In genomic region chr17:17985555-17985954, GRCh38 we compare ENCODE assay signal across 13 cellular contexts. TPM values are rescaled to one million over a fixed set of nuclear protein-coding genes. Genes with fewer than 3 reads are reported as not detected.
DNase-seq lines count a peak whose midpoint lies in the region; ATAC-seq, FAIRE-seq and TF ChIP-seq lines count a peak whose summit lies in the region.
"Had no signal": no experiment of that assay in that cellular context is flagged by ENCODE, and none has a peak within 500 bp of the region (broad histone marks: within the 10 kb centered on the region; RNA-seq: fewer than 3 reads in every experiment).

No MANE protein-coding gene starts in this region.

- FAIRE-seq in A549 (lab: Jason Lieb, UNC) (peak; percentile 23), GM12892 (lab: Jason Lieb, UNC) (no peak)

- H3K4me2 ChIP-seq in A549, result no peak overlapping the region
- no peak overlapping the region for H3K4me2 ChIP-seq in OCI-LY1 (ENCODE audit: low read length)
- H3K4me2 ChIP-seq: BLaER1 treated with 17β-estradiol and CSF1 and Interleukin-3, amounts not matched to agents 10 nM and 100 nM had no signal

- intact Hi-C loops in mucosa of descending colon (cut with DNase I, micrococcal nuclease), result loop anchor here in 1 of 2 donors (10.0 kb wide), 1 partner anchor 49 kb away; the partner anchor contains the start of genes ATPAF2 and GID4

- POLR2A ChIA-PET in A549 (lab: Yijun Ruan, JAX), result no interaction called here

- no peaks in the 10 kb centered on the region for H4K20me1 ChIP-seq in OCI-LY1 (ENCODE audit: insufficient read depth, low read length)
- H4K20me1 ChIP-seq: BLaER1 treated with 17β-estradiol and CSF1 and Interleukin-3, amounts not matched to agents 10 nM and 100 nM had no signal

- 53% methylated on average over 3 of the region's 3 CpGs for WGBS in A549 (ENCODE audit: missing lambda C conversion rate)

- CTCF ChIA-PET in A549 (lab: Yijun Ruan, JAX), result interaction anchor here (0.6 to 6.7 kb wide), 19 partner anchors 9 to 174 kb away, joined by 3 to 34 read pairs (median 4); no protein-coding TSS in a partner anchor

- no peaks in the 10 kb centered on the region for H3K79me2 ChIP-seq in OCI-LY1 (ENCODE audit: insufficient read depth, low read length)
- H3K79me2 ChIP-seq: parathyroid adenoma had no signal

- no peaks in the 10 kb centered on the region for H3K9me2 ChIP-seq in OCI-LY1 (ENCODE audit: low read depth, low read length)

- peak overlapping the region in 1 of 2 experiments; percentile 33; a peak in 3 of 6 replicates for H3K27ac ChIP-seq in A549
- H3K27ac ChIP-seq in OCI-LY1 (ENCODE audit: low read depth, low read length, poor library complexity, severe bottlenecking), result no peak overlapping the region
- H3K27ac ChIP-seq: BLaER1 treated with 17β-estradiol and CSF1 and Interleukin-3, amounts not matched to agents 10 nM and 100 nM; body of pancreas; parathyroid adenoma; transverse colon had no signal

- DNase-seq in A549 (ENCODE audit: low read depth in 1 of 2, low spot score in 1 of 2) (peak in 1 of 2 experiments; percentile 29), GM12865 (ENCODE audit: low read depth) (peak; percentile 44), epithelial cell of proximal tubule (ENCODE audit: low read depth) (no peak), mucosa of descending colon (no peak), NOMO-1 (lab: John Stamatoyannopoulos, UW; ENCODE audit: unreplicated experiment in 2 of 2) (no peak), GM12892 (ENCODE audit: insufficient read length) (no peak)
- DNase-seq: body of pancreas, left colon, transverse colon had no signal

- H3K9me3 ChIP-seq in A549 (no peaks in the 10 kb centered on the region), OCI-LY1 (ENCODE audit: low read length) (no peaks in the 10 kb centered on the region), mucosa of descending colon (no peaks in the 10 kb centered on the region)
- H3K9me3 ChIP-seq: BLaER1 treated with 17β-estradiol and CSF1 and Interleukin-3, amounts not matched to agents 10 nM and 100 nM; body of pancreas; transverse colon had no signal

- peak; percentile 28 to 65; a peak in 3 of 5 replicates for TF ChIP-seq RAD21 in A549 (conservative IDR thresholded peaks at IDR 0.05 in 1 of 2, IDR thresholded peaks at IDR 0.05 in 1 of 2)

- H3K4me3 ChIP-seq in A549 (no peak overlapping the region), GM12865 (ENCODE audit: low read depth, low read length) (no peak overlapping the region), OCI-LY1 (ENCODE audit: low read depth, low read length, poor library complexity, severe bottlenecking) (no peak overlapping the region), epithelial cell of proximal tubule (ENCODE audit: low read depth, low read length) (no peak overlapping the region), mucosa of descending colon (no peak overlapping the region)
- H3K4me3 ChIP-seq: BLaER1 treated with 17β-estradiol and CSF1 and Interleukin-3, amounts not matched to agents 10 nM and 100 nM; body of pancreas; transverse colon had no signal

- H3K4me1 ChIP-seq in A549 (peaks cover 15% of the 10 kb centered on the region), OCI-LY1 (ENCODE audit: insufficient read depth, low read length, severe bottlenecking) (no peaks in the 10 kb centered on the region), mucosa of descending colon (ENCODE audit: low read depth) (no peaks in the 10 kb centered on the region)
- H3K4me1 ChIP-seq: BLaER1 treated with 17β-estradiol and CSF1 and Interleukin-3, amounts not matched to agents 10 nM and 100 nM; body of pancreas; transverse colon had no signal

- H3K36me3 ChIP-seq in OCI-LY1 (ENCODE audit: insufficient read depth, low read length), result no peaks in the 10 kb centered on the region
- no peaks in the 10 kb centered on the region for H3K36me3 ChIP-seq in mucosa of descending colon (ENCODE audit: low read depth)
- H3K36me3 ChIP-seq: BLaER1 treated with 17β-estradiol and CSF1 and Interleukin-3, amounts not matched to agents 10 nM and 100 nM; transverse colon had no signal

- H2AFZ ChIP-seq in OCI-LY1 (ENCODE audit: low read length), result no peak overlapping the region
- H2AFZ ChIP-seq: parathyroid adenoma had no signal

- TF ChIP-seq EP300 in A549 (IDR thresholded peaks at IDR 0.05), result no peak

- H3K27me3 ChIP-seq in OCI-LY1 (ENCODE audit: insufficient read depth, low read length), result peaks cover 5% of the 10 kb centered on the region; the same call in 1 of the 2 replicates
- H3K27me3 ChIP-seq: BLaER1 treated with 17β-estradiol and CSF1 and Interleukin-3, amounts not matched to agents 10 nM and 100 nM; body of pancreas; transverse colon had no signal

- TF ChIP-seq POLR2A in A549 (IDR thresholded peaks at IDR 0.05; ENCODE audit: low read length), result no peak
- no peak for TF ChIP-seq POLR2A in GM12892 (IDR thresholded peaks at IDR 0.05; ENCODE audit: low read depth, low read length)

- TF ChIP-seq CTCF in A549 (IDR thresholded peaks at IDR 0.05) (peak; percentile 28; the same call in 2 of the 3 replicates), GM12865 (IDR thresholded peaks at IDR 0.05; ENCODE audit: insufficient read depth, low read depth, low read length, missing control alignments) (peak; percentile 46), OCI-LY1 (IDR thresholded peaks at IDR 0.05; ENCODE audit: low read length) (peak; percentile 47), epithelial cell of proximal tubule (conservative IDR thresholded peaks at IDR 0.05; ENCODE audit: low read depth, low read length) (peak; percentile 65), mucosa of descending colon (IDR thresholded peaks at IDR 0.05) (no peak)

- peak in 1 of 2 experiments; percentile 48; a peak in 2 of 6 replicates for ATAC-seq in A549
- ATAC-seq in mucosa of descending colon, result no peak
- ATAC-seq in HG03571 (IDR thresholded peaks at IDR 0.05; ENCODE audit: unreplicated experiment), result no peak
- ATAC-seq: body of pancreas, left colon had no signal

- H3F3A ChIP-seq in OCI-LY1 (ENCODE audit: insufficient read depth, low read length), result no peaks in the 10 kb centered on the region

- H3K9ac ChIP-seq in OCI-LY1 (ENCODE audit: low read length), result no peak overlapping the region
- H3K9ac ChIP-seq: parathyroid adenoma had no signal

TF ChIP-seq in A549, 52 proteins besides CTCF, POLR2A, EP300 and RAD21:
- TF ChIP-seq SMC3 (IDR thresholded peaks at IDR 0.05) (peak; percentile 17; the same call in 1 of the 3 replicates), RNF2 (IDR thresholded peaks at IDR 0.05; ENCODE audit: borderline replicate concordance, low read depth) (no peak), CEBPB (IDR thresholded peaks at IDR 0.05) (no peak), ZSCAN20 (CRISPR knock-in tag; IDR thresholded peaks at IDR 0.05) (no peak), HEYL (CRISPR knock-in tag; IDR thresholded peaks at IDR 0.05) (no peak)

RNA-seq across cellular contexts. Expression of gene DRC3, which starts 12.9 kb away (rescaled TPM):
- 2.9 and 3.1 TPM in 2 replicates for polyA plus RNA-seq in A549 (2011; rRNA removed)
- 1.9 and 2.1 TPM in 2 replicates for polyA plus RNA-seq in A549 (2012; cell fraction: cytosol; rRNA removed)
- polyA plus RNA-seq in A549 (2012; cell fraction: nucleus; rRNA removed), result 6.5 and 8.3 TPM in 2 replicates
- polyA plus RNA-seq in A549 (2017; fragmentation: RNase III; extraction: RNeasy Plus Mini Kit Qiagen cat#74134 plus additional on column Dnase treatment), result 1.9 to 2.9 TPM (median 2.2 TPM) in 3 replicates
- 3.1 and 5.5 TPM in 2 replicates for polyA minus RNA-seq in A549 (2011; rRNA and poly(A)+ RNA removed)
- total RNA-seq in epithelial cell of proximal tubule, result 0.06 and 0.72 TPM in 2 replicates
- 1 to 10 TPM; 1.0 to 3.3 (median 1.4) TPM for total RNA-seq in mucosa of descending colon
- 1.0 TPM for polyA plus RNA-seq in GM12892 (2012; ENCODE audit: missing spikeins)

RNA-seq across cellular contexts. Expression of gene TOM1L2, which starts 13.4 kb away (rescaled TPM):
- polyA plus RNA-seq in A549 (2011; rRNA removed), result 19.0 and 19.2 TPM in 2 replicates
- polyA plus RNA-seq in A549 (2012; cell fraction: cytosol; rRNA removed), result 13.2 and 15.9 TPM in 2 replicates
- 48.7 and 49.5 TPM in 2 replicates for polyA plus RNA-seq in A549 (2012; cell fraction: nucleus; rRNA removed)
- polyA plus RNA-seq in A549 (2017; fragmentation: RNase III; extraction: RNeasy Plus Mini Kit Qiagen cat#74134 plus additional on column Dnase treatment), result 21.1 to 25.8 TPM (median 24.7 TPM) in 3 replicates
- 27.8 and 28.8 TPM in 2 replicates for polyA minus RNA-seq in A549 (2011; rRNA and poly(A)+ RNA removed)
- total RNA-seq in epithelial cell of proximal tubule, result 13.2 and 19.4 TPM in 2 replicates
- total RNA-seq in mucosa of descending colon, result 100 to 1,000 TPM in 1 of 3 donors, 10 to 100 TPM in 2; 67.8 to 101 (median 87.7) TPM
- 4.8 TPM for polyA plus RNA-seq in GM12892 (2012; ENCODE audit: missing spikeins)

RNA-seq across cellular contexts. Expression of gene ATPAF2, which starts 53.4 kb away (rescaled TPM):
- polyA plus RNA-seq in A549 (2011; rRNA removed) (20.0 and 22.3 TPM in 2 replicates), A549 (2017; fragmentation: RNase III; extraction: RNeasy Plus Mini Kit Qiagen cat#74134 plus additional on column Dnase treatment) (20.7 to 21.4 TPM (median 21.3 TPM) in 3 replicates)
- polyA plus RNA-seq in A549 (2012; cell fraction: cytosol; rRNA removed), result 29.6 and 33.3 TPM in 2 replicates
- 55.7 and 61.1 TPM in 2 replicates for polyA plus RNA-seq in A549 (2012; cell fraction: nucleus; rRNA removed)
- polyA minus RNA-seq in A549 (2011; rRNA and poly(A)+ RNA removed), result 25.4 and 29.8 TPM in 2 replicates
- total RNA-seq in epithelial cell of proximal tubule (10.2 and 19.5 TPM in 2 replicates), mucosa of descending colon (10 to 100 TPM; 26.0 to 33.9 (median 27.2) TPM)
- polyA plus RNA-seq in GM12892 (2012; ENCODE audit: missing spikeins), result 16.3 TPM

RNA-seq across cellular contexts. Expression of gene GID4, which starts 53.7 kb away (rescaled TPM):
- 11.2 and 11.9 TPM in 2 replicates for polyA plus RNA-seq in A549 (2011; rRNA removed)
- polyA plus RNA-seq in A549 (2012; cell fraction: cytosol; rRNA removed), result 5.4 and 6.3 TPM in 2 replicates
- 3.2 and 4.1 TPM in 2 replicates for polyA plus RNA-seq in A549 (2012; cell fraction: nucleus; rRNA removed)
- polyA plus RNA-seq in A549 (2017; fragmentation: RNase III; extraction: RNeasy Plus Mini Kit Qiagen cat#74134 plus additional on column Dnase treatment), result 11.4 to 11.6 TPM (median 11.5 TPM) in 3 replicates
- polyA minus RNA-seq in A549 (2011; rRNA and poly(A)+ RNA removed), result 17.4 and 20.3 TPM in 2 replicates
- 4.8 and 7.0 TPM in 2 replicates for total RNA-seq in epithelial cell of proximal tubule
- 10 to 100 TPM in 1 of 3 donors, 1 to 10 TPM in 2; 5.8 to 24.4 (median 5.8) TPM for total RNA-seq in mucosa of descending colon
- polyA plus RNA-seq in GM12892 (2012; ENCODE audit: missing spikeins), result 6.4 TPM
